In genomic region chr20:17705916-17706315, GRCh38 we compare ENCODE assay signal across 1 cellular context.
TF ChIP-seq lines count a peak whose summit lies in the region.

No MANE protein-coding gene starts in this region.

TF ChIP-seq in HepG2, 621 proteins besides CTCF, POLR2A, EP300 and RAD21:
- TF ChIP-seq REXO4 (CRISPR knock-in tag; IDR thresholded peaks at IDR 0.05; ENCODE audit: borderline replicate concordance) (no peak), TEAD3 (CRISPR knock-in tag; optimal IDR thresholded peaks at IDR 0.05; ENCODE audit: borderline replicate concordance) (peak; percentile 20)
